In the genomic region with DNA sequence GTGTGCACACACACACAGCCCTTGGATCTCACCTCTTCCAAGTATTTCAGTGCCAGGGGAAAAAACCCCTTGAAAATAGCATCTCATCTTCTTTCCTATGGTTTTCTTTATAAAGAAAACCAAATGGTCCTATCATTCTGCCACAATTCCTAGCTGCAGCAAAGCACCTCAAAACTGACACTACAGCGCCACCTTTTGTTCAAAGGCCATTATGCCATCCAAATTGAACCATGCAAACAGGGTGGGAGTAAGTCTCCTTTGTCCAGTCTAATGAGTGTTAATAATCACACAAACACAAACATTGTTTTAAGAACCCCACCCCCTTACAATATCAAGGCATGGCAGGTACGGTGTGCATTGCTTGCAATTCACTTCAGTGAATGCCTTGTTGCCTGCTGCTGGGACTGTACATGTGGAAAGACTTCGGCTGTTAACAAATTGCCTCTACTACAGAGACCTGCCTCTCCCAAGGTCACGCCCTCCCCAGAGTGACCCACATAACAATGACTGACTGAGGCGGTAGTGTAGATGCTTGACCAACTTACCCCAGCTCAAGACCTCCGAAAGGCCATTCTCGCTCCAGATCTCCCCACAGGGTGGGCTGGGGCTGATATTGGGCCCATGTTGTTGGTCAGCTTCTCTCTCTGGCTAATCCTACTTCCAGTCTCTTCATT, we compare ENCODE assay signal across 10 cellular contexts. TPM values are rescaled to one million over a fixed set of nuclear protein-coding genes. Genes with fewer than 3 reads are reported as not detected.
A peak's percentile ranks its signal among the peaks of the same experiment; 100 is the strongest.
DNase-seq lines count a peak whose midpoint lies in the region; ATAC-seq and TF ChIP-seq lines count a peak whose summit lies in the region.
"Had no signal": no experiment of that assay in that cellular context is flagged by ENCODE, and none has a peak within 500 bp of the region (broad histone marks: within the 10 kb centered on the region; RNA-seq: fewer than 3 reads in every experiment).

No MANE protein-coding gene starts in this region.

- H3K4me1 ChIP-seq in Peyer's patch = no peaks in the 10 kb centered on the region
- no peaks in the 10 kb centered on the region for H3K4me1 ChIP-seq in sigmoid colon
- H3K4me1 ChIP-seq: SJSA1 had no signal

- peak; percentile 17 for DNase-seq in AG10803 (ENCODE audit: low read depth)
- DNase-seq in GDM1 (lab: John Stamatoyannopoulos, UW) = peak; percentile 9
- DNase-seq in Peyer's patch = no peak
- peak; percentile 11 for DNase-seq in fibroblast of gingiva (ENCODE audit: low read depth)
- DNase-seq in sigmoid colon = no peak
- no peak for DNase-seq in occipital lobe (lab: John Stamatoyannopoulos, UW)

- no peaks in the 10 kb centered on the region for H3K9me3 ChIP-seq in Peyer's patch
- no peaks in the 10 kb centered on the region for H3K9me3 ChIP-seq in sigmoid colon
- H3K9me3 ChIP-seq: SJSA1 had no signal

- H3K4me1 Mint-ChIP-seq in stimulated activated memory B cell treated with anti-CD40 and anti-IgM and Interleukin-4, amounts not matched to agents 10 μg/mL and 1 μg/mL and 100 μg/mL, for 72 hours = no peaks in the 10 kb centered on the region
- H3K4me1 Mint-ChIP-seq: memory B cell had no signal

- H3K36me3 Mint-ChIP-seq in stimulated activated memory B cell treated with anti-CD40 and anti-IgM and Interleukin-4, amounts not matched to agents 10 μg/mL and 1 μg/mL and 100 μg/mL, for 72 hours = no peaks in the 10 kb centered on the region
- H3K36me3 Mint-ChIP-seq: memory B cell had no signal

- H3K36me3 ChIP-seq in Peyer's patch (no peaks in the 10 kb centered on the region), sigmoid colon (no peaks in the 10 kb centered on the region)
- H3K36me3 ChIP-seq: SJSA1 had no signal

- ATAC-seq in HG02938 (IDR thresholded peaks at IDR 0.05; ENCODE audit: unreplicated experiment) = peak; percentile 75
- ATAC-seq in stimulated activated memory B cell treated with anti-CD40 and anti-IgM and Interleukin-4, amounts not matched to agents 10 μg/mL and 1 μg/mL and 100 μg/mL, for 72 hours = no peak

- peak; percentile 64 for TF ChIP-seq CTCF in AG10803 (conservative IDR thresholded peaks at IDR 0.05; ENCODE audit: low read length)
- peak in 4 of 6 experiments; percentile 21 to 49 (median 46) for TF ChIP-seq CTCF in Peyer's patch (IDR thresholded peaks at IDR 0.05)
- TF ChIP-seq CTCF in sigmoid colon (IDR thresholded peaks at IDR 0.05) = peak in 3 of 4 experiments; percentile 14 to 44 (median 33)

- H3K9me3 Mint-ChIP-seq in stimulated activated memory B cell treated with anti-CD40 and anti-IgM and Interleukin-4, amounts not matched to agents 10 μg/mL and 1 μg/mL and 100 μg/mL, for 72 hours = no peaks in the 10 kb centered on the region
- H3K9me3 Mint-ChIP-seq: memory B cell had no signal

- intact Hi-C loops in sigmoid colon (cut with DNase I) = no loop called here

- H3K27me3 ChIP-seq in Peyer's patch (no peaks in the 10 kb centered on the region), sigmoid colon (no peaks in the 10 kb centered on the region)
- H3K27me3 ChIP-seq: SJSA1 had no signal

- no peak overlapping the region for H3K27ac ChIP-seq in Peyer's patch
- no peak overlapping the region for H3K27ac ChIP-seq in sigmoid colon
- H3K27ac ChIP-seq: SJSA1 had no signal

- TF ChIP-seq EP300 in sigmoid colon (IDR thresholded peaks at IDR 0.05) = no peak

- H3K27me3 Mint-ChIP-seq in stimulated activated memory B cell treated with anti-CD40 and anti-IgM and Interleukin-4, amounts not matched to agents 10 μg/mL and 1 μg/mL and 100 μg/mL, for 72 hours = peaks cover 8% of the 10 kb centered on the region

- H3K4me3 Mint-ChIP-seq in stimulated activated memory B cell treated with anti-CD40 and anti-IgM and Interleukin-4, amounts not matched to agents 10 μg/mL and 1 μg/mL and 100 μg/mL, for 72 hours = no peak overlapping the region
- H3K4me3 Mint-ChIP-seq: memory B cell had no signal

- TF ChIP-seq POLR2A in Peyer's patch (IDR thresholded peaks at IDR 0.05) = no peak
- no peak for TF ChIP-seq POLR2A in sigmoid colon (IDR thresholded peaks at IDR 0.05)

- H3K4me3 ChIP-seq in AG10803 (ENCODE audit: low read length) (no peak overlapping the region), Peyer's patch (no peak overlapping the region), sigmoid colon (no peak overlapping the region)
- H3K4me3 ChIP-seq: SJSA1 had no signal

- 49 to 52% methylated on average over 7 of the region's 7 CpGs for WGBS in sigmoid colon, 2 donors

- H3K27ac Mint-ChIP-seq in stimulated activated memory B cell treated with anti-CD40 and anti-IgM and Interleukin-4, amounts not matched to agents 10 μg/mL and 1 μg/mL and 100 μg/mL, for 72 hours = no peak overlapping the region
- H3K27ac Mint-ChIP-seq: memory B cell had no signal

RNA-seq across cellular contexts. Expression of a gene that starts 31.7 kb away (rescaled TPM):
- total RNA-seq in Peyer's patch (1 to 10 TPM in 1 of 4 donors, under 1 TPM in 2, not detected in 1; 0.27 to 2.5 (median 0.35) TPM), sigmoid colon (1 to 10 TPM in 1 of 4 donors, under 1 TPM in 3; 0.83 to 1.4 (median 0.97) TPM), occipital lobe (9.7 TPM)
- polyA plus RNA-seq in sigmoid colon = under 1 TPM; under 0.01 to 0.34 (median 0.23) TPM

Comparison
In these comparisons a context has a peak if more than half of its experiments do, and no peak if none do; other contexts are left out.
1. DNase-seq: peak in AG10803 (single experiment), GDM1 (single experiment) and fibroblast of gingiva (single experiment); none in Peyer's patch (0 of 3), sigmoid colon (single experiment) and occipital lobe (single experiment).
2. Peak in every context shown above with its lines, with median percentiles within 50 percentile points of each other: CTCF ChIP-seq.